In the genomic region with DNA sequence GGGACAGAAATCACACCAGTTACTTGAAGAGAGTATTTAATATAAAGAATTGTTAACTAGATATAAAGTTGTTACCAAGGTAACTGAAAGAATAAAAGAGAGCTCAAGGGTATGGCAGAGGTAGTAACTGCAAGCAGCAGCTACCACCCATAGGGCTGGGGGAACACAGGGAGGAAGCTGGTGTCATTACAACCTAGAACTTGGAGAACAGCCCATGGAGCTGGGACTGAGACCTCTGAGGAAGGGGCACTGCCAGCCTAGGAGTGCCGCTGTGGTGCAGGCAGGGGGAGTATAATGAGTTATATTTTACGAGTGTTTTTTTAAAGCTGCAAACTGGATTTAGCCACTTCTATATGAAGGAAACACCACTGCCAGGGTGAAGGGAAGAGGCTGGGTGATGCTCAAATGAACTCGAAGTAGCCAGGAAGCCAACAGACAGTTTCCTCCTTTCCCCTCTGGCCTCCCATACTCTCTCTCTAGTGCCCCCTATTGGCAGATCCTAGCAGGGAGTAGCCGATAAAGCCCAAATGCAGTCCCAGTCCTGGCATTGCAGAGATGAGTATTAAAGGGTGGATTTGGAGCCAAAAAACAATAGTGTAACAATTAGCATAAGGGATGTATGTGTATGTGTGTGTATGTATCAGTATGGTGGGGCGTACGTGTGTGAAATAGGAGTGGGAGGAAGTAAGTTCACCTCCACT, we compare ENCODE assay signal across 9 cellular contexts.
A peak's percentile ranks its signal among the peaks of the same experiment; 100 is the strongest.
DNase-seq lines count a peak whose midpoint lies in the region; ATAC-seq and TF ChIP-seq lines count a peak whose summit lies in the region.
"Had no signal": no experiment of that assay in that cellular context is flagged by ENCODE, and none has a peak within 500 bp of the region (broad histone marks: within the 10 kb centered on the region; RNA-seq: fewer than 3 reads in every experiment).

No MANE protein-coding gene starts in this region.

- no peaks in the 10 kb centered on the region for H3K4me1 ChIP-seq in DOHH2 (ENCODE audit: control insufficient read depth, low read length)
- H3K4me1 ChIP-seq in suprapubic skin, result peaks cover 9% of the 10 kb centered on the region

- H3K27me3 Mint-ChIP-seq in effector memory CD8-positive, alpha-beta T cell, result no peaks in the 10 kb centered on the region

- H3K4me1 Mint-ChIP-seq in effector memory CD8-positive, alpha-beta T cell (ENCODE audit: low read depth in 2 of 2), result no peaks in the 10 kb centered on the region

- H3K9me3 ChIP-seq in DOHH2 (ENCODE audit: control insufficient read depth, insufficient read depth, low read length) (no peaks in the 10 kb centered on the region), suprapubic skin (no peaks in the 10 kb centered on the region)

- H3K36me3 ChIP-seq in DOHH2 (ENCODE audit: control insufficient read depth, low read length) (no peaks in the 10 kb centered on the region), suprapubic skin (no peaks in the 10 kb centered on the region)

- H3K27ac Mint-ChIP-seq in effector memory CD8-positive, alpha-beta T cell, result no peak overlapping the region

- no peaks in the 10 kb centered on the region for H3K27me3 ChIP-seq in DOHH2 (ENCODE audit: control insufficient read depth, low read length)
- no peaks in the 10 kb centered on the region for H3K27me3 ChIP-seq in suprapubic skin

- H3K79me2 ChIP-seq in DOHH2 (ENCODE audit: control insufficient read depth, low read length), result no peaks in the 10 kb centered on the region

- TF ChIP-seq EP300 in suprapubic skin (IDR thresholded peaks at IDR 0.05), result no peak

- TF ChIP-seq CTCF in DOHH2 (IDR thresholded peaks at IDR 0.05; ENCODE audit: low read depth, low read length, poor library complexity, severe bottlenecking) (peak; percentile 70), WI38 (IDR thresholded peaks at IDR 0.05; ENCODE audit: low read depth, low read length) (peak; percentile 55), suprapubic skin (IDR thresholded peaks at IDR 0.05) (no peak)

- no peaks in the 10 kb centered on the region for H3F3A ChIP-seq in DOHH2 (ENCODE audit: control insufficient read depth, insufficient read depth)

- H3K4me3 ChIP-seq in DOHH2 (ENCODE audit: low read length), result no peak overlapping the region
- no peak overlapping the region for H3K4me3 ChIP-seq in WI38 (ENCODE audit: low read depth, low read length)
- H3K4me3 ChIP-seq in suprapubic skin, result no peak overlapping the region

- DNase-seq in HCEC 1CT (peak; percentile 18), left lobe of liver (ENCODE audit: low spot score) (no peak), suprapubic skin (ENCODE audit: low spot score in 2 of 2) (no peak)
- no peak for DNase-seq in effector memory CD8-positive, alpha-beta T cell
- DNase-seq: NCI-H2081 treated with DMSO at 0.1 percent for 48 hours had no signal

- no peaks in the 10 kb centered on the region for H4K20me1 ChIP-seq in DOHH2 (ENCODE audit: control insufficient read depth, insufficient read depth, low read depth, low read length)

- H3K9me2 ChIP-seq in DOHH2 (replicated peaks; ENCODE audit: control insufficient read depth, low read length), result no peaks in the 10 kb centered on the region

- H3K9me3 Mint-ChIP-seq in effector memory CD8-positive, alpha-beta T cell, result peaks cover 2 to 9% of the 10 kb centered on the region in 2 donors

- H3K36me3 Mint-ChIP-seq in effector memory CD8-positive, alpha-beta T cell (ENCODE audit: insufficient read depth), result no peaks in the 10 kb centered on the region

- ATAC-seq in left lobe of liver (peak; percentile 29), GM18505 (IDR thresholded peaks at IDR 0.05; ENCODE audit: unreplicated experiment) (no peak), HG03354 (IDR thresholded peaks at IDR 0.05; ENCODE audit: poor library complexity, severe bottlenecking, unreplicated experiment) (no peak)
- ATAC-seq in effector memory CD8-positive, alpha-beta T cell (replicated peaks), result no peak

- no peak overlapping the region for H3K4me3 Mint-ChIP-seq in effector memory CD8-positive, alpha-beta T cell

- H3K4me2 ChIP-seq in DOHH2 (ENCODE audit: low read length), result no peak overlapping the region

- 54% methylated on average over 6 of the region's 6 CpGs for WGBS in suprapubic skin

- no peak overlapping the region for H3K27ac ChIP-seq in DOHH2 (ENCODE audit: low read depth, low read length)
- H3K27ac ChIP-seq in suprapubic skin, result no peak overlapping the region

- TF ChIP-seq POLR2A in suprapubic skin (IDR thresholded peaks at IDR 0.05) (no peak), GM18505 (IDR thresholded peaks at IDR 0.05; ENCODE audit: borderline replicate concordance, extremely low read depth, insufficient read depth, insufficient read length) (no peak)

Comparison
In these comparisons a context has a peak if more than half of its experiments do, and no peak if none do; other contexts are left out.
1. CTCF ChIP-seq: peak in DOHH2 (single experiment) and WI38 (single experiment); none in suprapubic skin (0 of 2).